Comparison of ENCODE assay signal across 10 cellular contexts in the genomic region with DNA sequence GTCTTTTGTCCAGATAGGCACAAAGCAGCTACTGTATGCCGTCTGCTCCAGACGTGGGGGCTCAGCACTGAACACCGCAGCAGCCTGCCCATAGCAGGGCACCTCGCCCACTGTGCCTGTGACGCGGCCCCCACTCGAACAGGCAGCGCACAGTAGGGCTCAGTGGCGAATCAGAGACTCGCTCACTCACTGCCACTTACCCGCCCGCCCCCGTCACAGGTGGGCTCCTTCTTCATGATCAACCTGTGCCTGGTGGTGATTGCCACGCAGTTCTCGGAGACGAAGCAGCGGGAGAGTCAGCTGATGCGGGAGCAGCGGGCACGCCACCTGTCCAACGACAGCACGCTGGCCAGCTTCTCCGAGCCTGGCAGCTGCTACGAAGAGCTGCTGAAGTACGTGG. TPM values are rescaled to one million over a fixed set of nuclear protein-coding genes. Genes with fewer than 3 reads are reported as not detected.
"Had no signal": no experiment of that assay in that cellular context is flagged by ENCODE, and none has a peak within 500 bp of the region (broad histone marks: within the 10 kb centered on the region; RNA-seq: fewer than 3 reads in every experiment).

No MANE protein-coding gene starts in this region.

- H3K4me1 Mint-ChIP-seq: GM23338 had no signal

- DNase-seq: H9, HCEC 1CT, HFFc6, IMR-90, KBM-7 had no signal

- H3K4me2 ChIP-seq: GM23338 had no signal

- H2AFZ ChIP-seq: GM23338 had no signal

- H3K4me3 ChIP-seq: GM23338 had no signal

- H3K9me3 Mint-ChIP-seq: H9 had no signal

- FAIRE-seq: H1, H54, HTR-8/SVneo had no signal

- H3K4me3 Mint-ChIP-seq: GM23338, H9, HFFc6 had no signal

- H3K27ac Mint-ChIP-seq: GM23338, HFFc6 had no signal

- ATAC-seq: GM23338 had no signal

RNA-seq across cellular contexts. Expression of gene TPSG1, which starts 23.6 kb away (rescaled TPM):
- total RNA-seq: GM23338, H1, H9, IMR-90 had no signal
- polyA plus RNA-seq: H1, IMR-90 had no signal

RNA-seq across cellular contexts. Expression of gene TPSB2, which starts 28.5 kb away (rescaled TPM):
- total RNA-seq: GM23338, H1, H9, HFFc6, HT-29, IMR-90 had no signal
- polyA plus RNA-seq: IMR-90 had no signal

RNA-seq across cellular contexts. Expression of gene TPSAB1, which starts 39.1 kb away (rescaled TPM):
- total RNA-seq: GM23338, H1, H9, HFFc6, HT-29, IMR-90 had no signal
- polyA plus RNA-seq: GM23338, IMR-90 had no signal

RNA-seq across cellular contexts. Expression of gene TPSD1, which starts 54.4 kb away (rescaled TPM):
- total RNA-seq: H1, H9, HFFc6, HT-29, IMR-90 had no signal
- polyA plus RNA-seq: GM23338, IMR-90 had no signal
